13 cellular contexts compared by ENCODE assay signal in genomic region chr10:129769381-129770116, GRCh38.
"Had no signal": no experiment of that assay in that cellular context is flagged by ENCODE, and none has a peak within 500 bp of the region (broad histone marks: within the 10 kb centered on the region; RNA-seq: fewer than 3 reads in every experiment).

No MANE protein-coding gene starts in this region.

- H3K9me3 Mint-ChIP-seq: effector memory CD8-positive, alpha-beta T cell; immature natural killer cell; natural killer cell; T-helper 1 cell treated with Interleukin-12 subunit alpha and Interleukin-12 subunit beta and Interleukin-4 antibody, amounts not matched to agents 30 μg/mL and 1 μg/mL, for 36 hours had no signal

- H3K27ac Mint-ChIP-seq: activated CD4-positive, alpha-beta T cell treated with anti-CD3 and anti-CD28 coated beads, Interleukin-2, amount 10 ng/mL, durations not matched to agents 7 days and 5 days; effector memory CD8-positive, alpha-beta T cell; immature natural killer cell; natural killer cell; stimulated activated naive CD8-positive, alpha-beta T cell treated with anti-CD3 and anti-CD28 coated beads, Interleukin-15, amount 100 ng/mL, for 72 hours; T-helper 1 cell treated with Interleukin-12 subunit alpha and Interleukin-12 subunit beta and Interleukin-4 antibody, amounts not matched to agents 30 μg/mL and 1 μg/mL, for 36 hours had no signal

- H3K4me1 ChIP-seq: thyroid gland had no signal

- ATAC-seq: effector memory CD8-positive, alpha-beta T cell; left colon; natural killer cell; stimulated activated naive CD8-positive, alpha-beta T cell treated with anti-CD3 and anti-CD28 coated beads, Interleukin-15, amount 100 ng/mL, for 72 hours had no signal

- H3K27ac ChIP-seq: thyroid gland had no signal

- H3K27me3 ChIP-seq: thyroid gland had no signal

- H3K27me3 Mint-ChIP-seq: activated CD4-positive, alpha-beta T cell treated with anti-CD3 and anti-CD28 coated beads, Interleukin-2, amount 10 ng/mL, durations not matched to agents 7 days and 5 days; effector memory CD8-positive, alpha-beta T cell; stimulated activated naive CD8-positive, alpha-beta T cell treated with anti-CD3 and anti-CD28 coated beads, Interleukin-15, amount 100 ng/mL, for 72 hours had no signal

- H3K36me3 Mint-ChIP-seq: natural killer cell had no signal

- H3K4me3 Mint-ChIP-seq: activated CD4-positive, alpha-beta T cell treated with anti-CD3 and anti-CD28 coated beads, Interleukin-2, amount 10 ng/mL, durations not matched to agents 7 days and 5 days; effector memory CD8-positive, alpha-beta T cell; immature natural killer cell; natural killer cell; stimulated activated naive CD8-positive, alpha-beta T cell treated with anti-CD3 and anti-CD28 coated beads, Interleukin-15, amount 100 ng/mL, for 72 hours; T-helper 1 cell treated with Interleukin-12 subunit alpha and Interleukin-12 subunit beta and Interleukin-4 antibody, amounts not matched to agents 30 μg/mL and 1 μg/mL, for 36 hours had no signal

- H3K9me3 ChIP-seq: thyroid gland had no signal

- H3K4me1 Mint-ChIP-seq: activated CD4-positive, alpha-beta T cell treated with anti-CD3 and anti-CD28 coated beads, Interleukin-2, amount 10 ng/mL, durations not matched to agents 7 days and 5 days; stimulated activated naive CD8-positive, alpha-beta T cell treated with anti-CD3 and anti-CD28 coated beads, Interleukin-15, amount 100 ng/mL, for 72 hours had no signal

- DNase-seq: activated CD4-positive, alpha-beta T cell treated with anti-CD3 and anti-CD28 coated beads, Interleukin-2, amount 10 ng/mL, durations not matched to agents 7 days and 5 days; activated naive CD4-positive, alpha-beta T cell treated with Interleukin-2 at 50 U/mL for 16 hours; cortex of kidney; effector memory CD8-positive, alpha-beta T cell; immature natural killer cell; left colon; occipital lobe; stimulated activated CD4-positive, alpha-beta T cell treated with anti-CD3 and anti-CD28 coated beads, Interleukin-15, amount 100 ng/mL, for 24 hours; stimulated activated CD4-positive, alpha-beta T cell treated with anti-CD3 and anti-CD28 coated beads, Interleukin-4, amount 100 ng/mL, for 24 hours; stimulated activated naive CD8-positive, alpha-beta T cell treated with anti-CD3 and anti-CD28 coated beads, Interleukin-15, amount 100 ng/mL, for 72 hours; thyroid gland had no signal

- H3K4me3 ChIP-seq: thyroid gland had no signal
